In the genomic region with DNA sequence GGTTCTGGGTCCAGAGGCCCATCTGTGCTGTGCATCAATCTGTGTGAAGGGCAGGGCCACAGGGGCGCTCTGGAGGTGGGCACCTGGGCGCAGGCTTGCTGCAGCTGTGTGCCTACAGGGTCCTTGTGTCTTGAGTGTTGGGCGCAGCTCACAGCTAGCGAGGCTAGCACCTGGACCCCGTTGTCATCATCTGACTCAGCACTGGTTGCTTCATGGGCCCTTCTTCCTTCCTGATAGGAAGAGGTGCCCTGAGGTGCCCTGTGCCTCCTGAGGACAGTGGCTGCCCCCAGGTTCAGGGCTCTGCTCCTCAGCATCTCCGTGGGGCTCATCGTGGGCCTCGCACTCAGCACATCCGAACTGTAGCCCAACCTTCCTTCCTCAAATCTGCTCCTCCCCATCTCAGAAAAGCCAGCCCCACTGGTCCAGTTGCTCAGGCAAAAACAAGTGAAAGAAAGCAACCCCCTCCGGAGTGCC, we compare ENCODE assay signal across 8 cellular contexts. TPM values are rescaled to one million over a fixed set of nuclear protein-coding genes. Genes with fewer than 3 reads are reported as not detected.
DNase-seq lines count a peak whose midpoint lies in the region; ATAC-seq and TF ChIP-seq lines count a peak whose summit lies in the region.

No MANE protein-coding gene starts in this region.

- no peak overlapping the region for H2AFZ ChIP-seq in hepatocyte

- H3K27me3 ChIP-seq in hepatocyte (no peaks in the 10 kb centered on the region), thymus (ENCODE audit: control insufficient read depth, insufficient read depth) (no peaks in the 10 kb centered on the region)

- WGBS in hepatocyte (ENCODE audit: low lambda C conversion rate, missing lambda C conversion rate), result 92% methylated on average over 10 of the region's 10 CpGs
- 17% methylated on average over 10 of the region's 10 CpGs for WGBS in thymus

- DNase-seq in activated CD8-positive, alpha-beta memory T cell treated with anti-CD3 and anti-CD28 coated beads, Interleukin-2, amount 10 ng/mL, durations not matched to agents 7 days and 5 days, result peak; percentile 76
- DNase-seq in activated CD8-positive, alpha-beta memory T cell treated with anti-CD3 and anti-CD28 coated beads for 24 hours, result no peak
- DNase-seq in activated CD4-positive, alpha-beta T cell treated with anti-CD3 and anti-CD28 coated beads, Interleukin-2, amount 50 U/mL, for 1 hour, result peak; percentile 18
- DNase-seq in hepatocyte (ENCODE audit: low spot score) (no peak), LoVo (ENCODE audit: low spot score) (no peak), kidney glomerular epithelial cell (lab: John Stamatoyannopoulos, UW) (no peak)

- H3K9me3 ChIP-seq in hepatocyte (ENCODE audit: low read depth) (no peaks in the 10 kb centered on the region), thymus (ENCODE audit: control insufficient read depth) (peaks cover 2% of the 10 kb centered on the region)

- peak overlapping the region; percentile 22 for H3K4me2 ChIP-seq in hepatocyte

- no peaks in the 10 kb centered on the region for H3K9me3 Mint-ChIP-seq in activated CD8-positive, alpha-beta memory T cell treated with anti-CD3 and anti-CD28 coated beads, Interleukin-2, amount 10 ng/mL, durations not matched to agents 7 days and 5 days (ENCODE audit: low read depth)

- H4K20me1 ChIP-seq in hepatocyte (ENCODE audit: insufficient read depth, poor library complexity, severe bottlenecking), result peaks cover 29% of the 10 kb centered on the region

- H3K27ac ChIP-seq in hepatocyte (peak overlapping the region; percentile 94), thymus (ENCODE audit: low read depth) (peak overlapping the region; percentile 95)

- H3K4me3 ChIP-seq in hepatocyte (no peak overlapping the region), thymus (ENCODE audit: low read length) (peak overlapping the region; percentile 26)

- peak overlapping the region; percentile 90 for H3K27ac Mint-ChIP-seq in activated CD8-positive, alpha-beta memory T cell treated with anti-CD3 and anti-CD28 coated beads, Interleukin-2, amount 10 ng/mL, durations not matched to agents 7 days and 5 days

- no peaks in the 10 kb centered on the region for H3K27me3 Mint-ChIP-seq in activated CD8-positive, alpha-beta memory T cell treated with anti-CD3 and anti-CD28 coated beads, Interleukin-2, amount 10 ng/mL, durations not matched to agents 7 days and 5 days

- peaks cover 21% of the 10 kb centered on the region for H3K36me3 Mint-ChIP-seq in activated CD8-positive, alpha-beta memory T cell treated with anti-CD3 and anti-CD28 coated beads, Interleukin-2, amount 10 ng/mL, durations not matched to agents 7 days and 5 days

- H3K4me3 Mint-ChIP-seq in activated CD8-positive, alpha-beta memory T cell treated with anti-CD3 and anti-CD28 coated beads, Interleukin-2, amount 10 ng/mL, durations not matched to agents 7 days and 5 days, result peak overlapping the region; percentile 68

- no peaks in the 10 kb centered on the region for H3K9me2 ChIP-seq in hepatocyte (replicated peaks; ENCODE audit: insufficient read depth)

- peaks cover 76% of the 10 kb centered on the region for H3K4me1 Mint-ChIP-seq in activated CD8-positive, alpha-beta memory T cell treated with anti-CD3 and anti-CD28 coated beads, Interleukin-2, amount 10 ng/mL, durations not matched to agents 7 days and 5 days

- H3K79me2 ChIP-seq in hepatocyte, result peaks cover 89% of the 10 kb centered on the region

- ATAC-seq in activated CD8-positive, alpha-beta memory T cell treated with anti-CD3 and anti-CD28 coated beads, Interleukin-2, amount 10 ng/mL, durations not matched to agents 7 days and 5 days, result peak; percentile 62
- ATAC-seq in HG03097 (IDR thresholded peaks at IDR 0.05; ENCODE audit: low FRiP score, unreplicated experiment), result no peak

- H3K4me1 ChIP-seq in hepatocyte (ENCODE audit: insufficient read depth), result peaks cover 56% of the 10 kb centered on the region
- H3K4me1 ChIP-seq in thymus (ENCODE audit: control insufficient read depth, insufficient read depth, low read length), result peaks cover 56% of the 10 kb centered on the region

- no peak for TF ChIP-seq CTCF in hepatocyte (IDR thresholded peaks at IDR 0.05; ENCODE audit: poor library complexity)

- H3K36me3 ChIP-seq in hepatocyte (replicated peaks; ENCODE audit: insufficient read depth, low read depth), result no peaks in the 10 kb centered on the region
- peaks cover 15% of the 10 kb centered on the region for H3K36me3 ChIP-seq in thymus (ENCODE audit: control insufficient read depth, insufficient read depth)

- CTCF ChIA-PET in activated CD8-positive, alpha-beta memory T cell treated with anti-CD3 and anti-CD28 coated beads, Interleukin-2, amount 10 ng/mL, durations not matched to agents 7 days and 5 days (lab: Charles Lee), result interaction anchor here (0.9 to 3.9 kb wide), 7 partner anchors 12 to 93 kb away, joined by 3 to 24 read pairs (median 6); a partner anchor contains a TSS

RNA-seq across cellular contexts. Expression of a gene that starts 54.8 kb away (rescaled TPM):
- total RNA-seq in activated CD8-positive, alpha-beta memory T cell treated with anti-CD3 and anti-CD28 coated beads, Interleukin-2, amount 10 ng/mL, durations not matched to agents 7 days and 5 days, result 100 to 1,000 TPM; 159 to 161 TPM
- total RNA-seq in hepatocyte, result 28.0 and 35.7 TPM in 2 replicates
- polyA plus RNA-seq in hepatocyte (31.4 and 35.3 TPM in 2 replicates), thymus (20.9 TPM)

RNA-seq across cellular contexts. Expression of a gene that starts 55.1 kb away (rescaled TPM):
- total RNA-seq in activated CD8-positive, alpha-beta memory T cell treated with anti-CD3 and anti-CD28 coated beads, Interleukin-2, amount 10 ng/mL, durations not matched to agents 7 days and 5 days, result 1 to 10 TPM; 4.2 to 6.3 TPM
- 0.87 and 1.1 TPM in 2 replicates for total RNA-seq in hepatocyte
- polyA plus RNA-seq in hepatocyte (1.3 TPM in 1 of 2 replicates, not detected in the other), thymus (3.0 TPM)

RNA-seq across cellular contexts. Expression of a gene that starts 55.7 kb away (rescaled TPM):
- total RNA-seq in activated CD8-positive, alpha-beta memory T cell treated with anti-CD3 and anti-CD28 coated beads, Interleukin-2, amount 10 ng/mL, durations not matched to agents 7 days and 5 days, result 100 to 1,000 TPM; 372 to 417 TPM
- 46.3 and 80.4 TPM in 2 replicates for total RNA-seq in hepatocyte
- polyA plus RNA-seq in hepatocyte, result 598 and 615 TPM in 2 replicates
- polyA plus RNA-seq in thymus, result 219 TPM

Comparison
In these comparisons a context has a peak if more than half of its experiments do, and no peak if none do; other contexts are left out.
1. DNase-seq: peak in activated CD8-positive, alpha-beta memory T cell treated with anti-CD3 and anti-CD28 coated beads, Interleukin-2, amount 10 ng/mL, durations not matched to agents 7 days and 5 days (single experiment) and activated CD4-positive, alpha-beta T cell treated with anti-CD3 and anti-CD28 coated beads, Interleukin-2, amount 50 U/mL, for 1 hour (single experiment); none in activated CD8-positive, alpha-beta memory T cell treated with anti-CD3 and anti-CD28 coated beads for 24 hours (single experiment), hepatocyte (single experiment), LoVo (single experiment) and kidney glomerular epithelial cell (single experiment).